Comparison of ENCODE assay signal across 23 cellular contexts in the genomic region with DNA sequence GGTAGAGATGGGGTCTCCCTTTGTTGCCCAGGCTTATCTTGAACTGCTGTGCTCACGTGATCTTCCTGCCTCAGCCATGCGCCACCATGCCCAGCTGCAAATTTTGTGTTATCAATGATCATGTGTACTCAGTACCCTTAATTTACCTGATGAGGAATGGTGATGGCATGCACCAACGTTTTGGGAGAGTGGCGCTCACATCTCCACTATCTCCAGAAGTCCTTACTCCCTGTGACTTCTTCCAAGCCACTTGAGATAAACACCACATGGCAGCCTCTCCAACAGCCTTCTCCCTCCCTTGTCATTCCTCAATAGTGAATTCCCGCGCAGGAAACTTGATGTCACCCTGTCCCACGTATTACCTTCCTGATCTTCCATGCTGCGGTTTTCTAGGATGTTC.
"Had no signal": no experiment of that assay in that cellular context is flagged by ENCODE, and none has a peak within 500 bp of the region (broad histone marks: within the 10 kb centered on the region; RNA-seq: fewer than 3 reads in every experiment).

No MANE protein-coding gene starts in this region.

- H3K9me3 Mint-ChIP-seq: activated CD4-positive, alpha-beta memory T cell treated with anti-CD3 and anti-CD28 coated beads, Interleukin-2, amount 10 ng/mL, durations not matched to agents 7 days and 5 days; activated CD4-positive, alpha-beta T cell treated with anti-CD3 and anti-CD28 coated beads, Interleukin-2, amount 10 ng/mL, durations not matched to agents 7 days and 5 days; activated naive CD4-positive, alpha-beta T cell treated with anti-CD3 and anti-CD28 coated beads, Interleukin-2, amount 10 ng/mL, durations not matched to agents 7 days and 5 days; activated naive CD4-positive, alpha-beta T cell treated with anti-CD3 and anti-CD28 coated beads, Interleukin-2, amount 50 U/mL, for 72 hours; activated naive CD8-positive, alpha-beta T cell treated with anti-CD3 and anti-CD28 coated beads, Interleukin-2, amount 10 ng/mL, durations not matched to agents 7 days and 5 days; activated T-helper 1 cell treated with anti-CD3 and anti-CD28 coated beads, Interleukin-12 subunit alpha, Interleukin-12 subunit beta, Interleukin-2, Interleukin-4 antibody, amounts not matched to agents 30 ng/mL and 10 ng/mL and 1 ng/mL, durations not matched to agents 14 hours and 24 hours and 36 hours; activated T-helper 2 cell treated with anti-CD3 and anti-CD28 coated beads, Interferon-gamma antibody, Interleukin-2, Interleukin-4, amounts not matched to agents 10 μg/mL and 5 μg/mL and 100 μg/mL, durations not matched to agents 14 hours and 24 hours and 36 hours; central memory CD8-positive, alpha-beta T cell; WTC11 had no signal

- H3K27me3 ChIP-seq: ascending aorta, brain microvascular endothelial cell, esophagus squamous epithelium, gastroesophageal sphincter had no signal

- H3K9me3 ChIP-seq: ascending aorta, esophagus squamous epithelium, gastroesophageal sphincter had no signal

- H3K27ac Mint-ChIP-seq: activated CD4-positive, alpha-beta memory T cell treated with anti-CD3 and anti-CD28 coated beads, Interleukin-2, amount 10 ng/mL, durations not matched to agents 7 days and 5 days; activated CD4-positive, alpha-beta T cell treated with anti-CD3 and anti-CD28 coated beads, Interleukin-2, amount 10 ng/mL, durations not matched to agents 7 days and 5 days; activated naive CD4-positive, alpha-beta T cell treated with anti-CD3 and anti-CD28 coated beads, Interleukin-2, amount 10 ng/mL, durations not matched to agents 7 days and 5 days; activated naive CD4-positive, alpha-beta T cell treated with anti-CD3 and anti-CD28 coated beads, Interleukin-2, amount 50 U/mL, for 72 hours; activated naive CD8-positive, alpha-beta T cell treated with anti-CD3 and anti-CD28 coated beads, Interleukin-2, amount 10 ng/mL, durations not matched to agents 7 days and 5 days; activated T-helper 1 cell treated with anti-CD3 and anti-CD28 coated beads, Interleukin-12 subunit alpha, Interleukin-12 subunit beta, Interleukin-2, Interleukin-4 antibody, amounts not matched to agents 30 ng/mL and 10 ng/mL and 1 ng/mL, durations not matched to agents 14 hours and 24 hours and 36 hours; activated T-helper 2 cell treated with anti-CD3 and anti-CD28 coated beads, Interferon-gamma antibody, Interleukin-2, Interleukin-4, amounts not matched to agents 10 μg/mL and 5 μg/mL and 100 μg/mL, durations not matched to agents 14 hours and 24 hours and 36 hours; WTC11 had no signal

- H3K36me3 ChIP-seq: ascending aorta, brain microvascular endothelial cell had no signal

- H3K27ac ChIP-seq: ascending aorta, brain microvascular endothelial cell, esophagus squamous epithelium, gastroesophageal sphincter, VCaP had no signal

- H3K4me1 ChIP-seq: ascending aorta had no signal

- H3K4me3 ChIP-seq: ascending aorta, esophagus squamous epithelium, gastroesophageal sphincter had no signal

- DNase-seq: activated CD4-positive, alpha-beta memory T cell treated with anti-CD3 and anti-CD28 coated beads, Interleukin-2, amount 10 ng/mL, durations not matched to agents 7 days and 5 days; activated CD4-positive, alpha-beta T cell treated with anti-CD3 and anti-CD28 coated beads for 1 hour; activated CD4-positive, alpha-beta T cell treated with anti-CD3 and anti-CD28 coated beads for 4 hours; activated CD4-positive, alpha-beta T cell treated with anti-CD3 and anti-CD28 coated beads, Interleukin-2, amount 10 ng/mL, durations not matched to agents 7 days and 5 days; activated CD4-positive, alpha-beta T cell treated with anti-CD3 and anti-CD28 coated beads, Interleukin-2, amount 50 U/mL, for 4 hours; activated effector memory CD4-positive, alpha-beta T cell treated with anti-CD3 and anti-CD28 coated beads, Interleukin-2, amount 50 U/mL, for 16 hours; activated naive CD4-positive, alpha-beta T cell treated with anti-CD3 and anti-CD28 coated beads, Interleukin-2, amount 10 ng/mL, durations not matched to agents 7 days and 5 days; activated naive CD8-positive, alpha-beta T cell treated with anti-CD3 and anti-CD28 coated beads, Interleukin-2, amount 10 ng/mL, durations not matched to agents 7 days and 5 days; activated T-cell treated with anti-CD3 and anti-CD28 coated beads, Interleukin-2, amount 50 U/mL, for 1 hour; activated T-cell treated with anti-CD3 and anti-CD28 coated beads, Interleukin-2, amount 50 U/mL, for 48 hours; brain microvascular endothelial cell; effector CD8-positive, alpha-beta T cell; esophagus squamous epithelium; foreskin melanocyte; T-helper 2 cell had no signal

- ATAC-seq: activated naive CD4-positive, alpha-beta T cell treated with anti-CD3 and anti-CD28 coated beads, Interleukin-2, amount 50 U/mL, for 72 hours; gastroesophageal sphincter; WTC11 had no signal

- H3K36me3 Mint-ChIP-seq: activated naive CD4-positive, alpha-beta T cell treated with anti-CD3 and anti-CD28 coated beads, Interleukin-2, amount 10 ng/mL, durations not matched to agents 7 days and 5 days; activated naive CD4-positive, alpha-beta T cell treated with anti-CD3 and anti-CD28 coated beads, Interleukin-2, amount 50 U/mL, for 72 hours; activated naive CD8-positive, alpha-beta T cell treated with anti-CD3 and anti-CD28 coated beads, Interleukin-2, amount 10 ng/mL, durations not matched to agents 7 days and 5 days had no signal

- H3K4me3 Mint-ChIP-seq: activated CD4-positive, alpha-beta memory T cell treated with anti-CD3 and anti-CD28 coated beads, Interleukin-2, amount 10 ng/mL, durations not matched to agents 7 days and 5 days; activated CD4-positive, alpha-beta T cell treated with anti-CD3 and anti-CD28 coated beads, Interleukin-2, amount 10 ng/mL, durations not matched to agents 7 days and 5 days; activated naive CD4-positive, alpha-beta T cell treated with anti-CD3 and anti-CD28 coated beads, Interleukin-2, amount 10 ng/mL, durations not matched to agents 7 days and 5 days; activated naive CD8-positive, alpha-beta T cell treated with anti-CD3 and anti-CD28 coated beads, Interleukin-2, amount 10 ng/mL, durations not matched to agents 7 days and 5 days; activated T-helper 1 cell treated with anti-CD3 and anti-CD28 coated beads, Interleukin-12 subunit alpha, Interleukin-12 subunit beta, Interleukin-2, Interleukin-4 antibody, amounts not matched to agents 30 ng/mL and 10 ng/mL and 1 ng/mL, durations not matched to agents 14 hours and 24 hours and 36 hours; central memory CD8-positive, alpha-beta T cell; WTC11 had no signal
